Comparison of ENCODE assay signal across 12 cellular contexts in the genomic region with DNA sequence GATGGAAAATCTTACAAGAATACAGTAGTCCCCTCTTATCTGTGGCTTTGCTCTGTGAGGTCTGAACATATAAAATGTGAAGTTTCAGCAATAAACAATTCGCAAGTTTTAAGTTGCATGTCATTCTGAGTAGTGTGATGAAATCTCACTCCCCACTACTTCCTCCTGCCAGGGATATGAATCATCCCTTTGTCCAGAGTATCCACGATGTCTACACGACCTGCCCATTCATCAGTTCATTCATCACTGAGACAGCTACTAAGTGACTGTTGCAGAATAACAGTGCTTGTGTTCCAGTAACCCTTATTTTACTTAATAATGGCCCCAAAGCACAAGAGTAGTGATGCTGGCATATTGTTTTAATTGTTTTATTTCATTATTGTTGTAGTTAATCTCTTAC.
DNase-seq lines count a peak whose midpoint lies in the region; TF ChIP-seq lines count a peak whose summit lies in the region.
"Had no signal": no experiment of that assay in that cellular context is flagged by ENCODE, and none has a peak within 500 bp of the region (broad histone marks: within the 10 kb centered on the region; RNA-seq: fewer than 3 reads in every experiment).

No MANE protein-coding gene starts in this region.

- no peak overlapping the region for H3K4me3 ChIP-seq in fibroblast of pulmonary artery (replicated peaks; ENCODE audit: low read depth, low read length)

- no peak for TF ChIP-seq CTCF in fibroblast of pulmonary artery (IDR thresholded peaks at IDR 0.05; ENCODE audit: low read length, missing control alignments)

- DNase-seq in HS-27A (ENCODE audit: low read depth) (peak; percentile 59), SIG-M5 (lab: John Stamatoyannopoulos, UW) (peak; percentile 5), fibroblast of pulmonary artery (ENCODE audit: low read depth) (peak; percentile 92), smooth muscle cell of the brain vasculature (ENCODE audit: low read depth, low spot score) (peak; percentile 7), NCI-H1436 (lab: John Stamatoyannopoulos, UW) (no peak)
- DNase-seq in activated T-cell treated with anti-CD3 and anti-CD28 coated beads, Interleukin-2, amount 50 U/mL, for 48 hours: no peak
- DNase-seq in activated CD4-positive, alpha-beta T cell treated with anti-CD3 and anti-CD28 coated beads for 4 hours: no peak
- DNase-seq: activated CD4-positive, alpha-beta T cell treated with anti-CD3 and anti-CD28 coated beads, Interleukin-2, amount 10 ng/mL, durations not matched to agents 24 days and 14 days; anterior cingulate cortex; head of caudate nucleus; naive B cell; NCI-H82 had no signal

Comparison
In these comparisons a context has a peak if more than half of its experiments do, and no peak if none do; other contexts are left out.
1. DNase-seq: peak in HS-27A (single experiment), SIG-M5 (single experiment), fibroblast of pulmonary artery (single experiment) and smooth muscle cell of the brain vasculature (single experiment); none in activated T-cell treated with anti-CD3 and anti-CD28 coated beads, Interleukin-2, amount 50 U/mL, for 48 hours (0 of 2), NCI-H1436 (single experiment) and activated CD4-positive, alpha-beta T cell treated with anti-CD3 and anti-CD28 coated beads for 4 hours (0 of 2).